Comparison of ENCODE assay signal across 1 cellular context in genomic region chr7:80943342-80943741, GRCh38.
TF ChIP-seq lines count a peak whose summit lies in the region.

No MANE protein-coding gene starts in this region.

TF ChIP-seq in HepG2, 621 proteins besides CTCF, POLR2A, EP300 and RAD21:
- TF ChIP-seq RFX3 (CRISPR knock-in tag; IDR thresholded peaks at IDR 0.05) (no peak), PTBP1 (IDR thresholded peaks at IDR 0.05; ENCODE audit: low read depth, low read length, poor library complexity, severe bottlenecking) (no peak), ZNF24 (IDR thresholded peaks at IDR 0.05) (no peak), AHDC1 (CRISPR knock-in tag; IDR thresholded peaks at IDR 0.05; ENCODE audit: borderline replicate concordance) (no peak), GPBP1L1 (CRISPR knock-in tag; IDR thresholded peaks at IDR 0.05) (no peak), ZC3H13 (CRISPR knock-in tag; IDR thresholded peaks at IDR 0.05) (no peak), ELF4 (CRISPR knock-in tag; IDR thresholded peaks at IDR 0.05; ENCODE audit: borderline replicate concordance) (no peak)
TF ChIP-seq in HepG2: peak in this region for 0.
